8 cellular contexts compared by ENCODE assay signal in the genomic region with DNA sequence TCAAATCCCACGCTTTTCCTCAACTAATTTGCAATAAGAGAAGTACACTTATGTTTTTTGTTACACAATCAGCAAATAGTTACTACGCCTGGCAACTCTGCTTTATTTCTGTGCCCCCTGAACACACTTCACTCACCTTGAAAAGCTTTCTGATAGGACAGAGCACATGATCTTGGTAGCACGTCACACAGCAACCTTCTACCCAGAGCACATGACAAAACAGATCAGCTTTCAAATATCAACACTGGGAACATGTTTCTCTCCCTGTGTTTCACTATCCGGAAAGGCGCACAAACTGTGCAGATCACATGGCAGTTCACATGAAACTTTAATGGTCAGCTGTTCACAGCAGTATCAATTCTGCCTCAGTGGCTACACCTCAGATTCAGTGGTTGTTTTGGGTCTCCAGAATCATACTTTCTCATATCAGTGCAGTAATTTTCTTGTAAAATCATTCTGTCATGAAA. TPM values are rescaled to one million over a fixed set of nuclear protein-coding genes. Genes with fewer than 3 reads are reported as not detected.
A peak's percentile ranks its signal among the peaks of the same experiment; 100 is the strongest.
DNase-seq lines count a peak whose midpoint lies in the region; ATAC-seq and TF ChIP-seq lines count a peak whose summit lies in the region.

No MANE protein-coding gene starts in this region.

- peaks cover 36% of the 10 kb centered on the region for H3K4me1 Mint-ChIP-seq in osteocyte (ENCODE audit: unreplicated experiment)

- no peaks in the 10 kb centered on the region for H3K27me3 Mint-ChIP-seq in osteocyte (ENCODE audit: unreplicated experiment)

- no peak overlapping the region for H3K27ac Mint-ChIP-seq in osteocyte (ENCODE audit: unreplicated experiment)

- H3K9me3 Mint-ChIP-seq in osteocyte (ENCODE audit: unreplicated experiment), result no peaks in the 10 kb centered on the region

- DNase-seq in EH (ENCODE audit: low read depth) (peak; percentile 18), NCI-H69 (lab: John Stamatoyannopoulos, UW) (peak; percentile 69), epidermal melanocyte (ENCODE audit: insufficient read length, low spot score) (peak; percentile 36), osteocyte (ENCODE audit: extremely low spot score, unreplicated experiment) (no peak), NCI-H345 (lab: John Stamatoyannopoulos, UW) (no peak), NCI-H128 (lab: John Stamatoyannopoulos, UW; ENCODE audit: unreplicated experiment) (no peak)

- H3K36me3 Mint-ChIP-seq in osteocyte (ENCODE audit: unreplicated experiment), result no peaks in the 10 kb centered on the region

- peak overlapping the region; percentile 36 for H3K4me3 Mint-ChIP-seq in osteocyte (ENCODE audit: unreplicated experiment)

- ATAC-seq in HG03378 (IDR thresholded peaks at IDR 0.05; ENCODE audit: unreplicated experiment), result no peak
- no peak for ATAC-seq in GM21423 (IDR thresholded peaks at IDR 0.05; ENCODE audit: unreplicated experiment)

- no peak for TF ChIP-seq CTCF in osteocyte (IDR thresholded peaks at IDR 0.05)

RNA-seq across cellular contexts. Expression of gene SLC19A2, which starts 2.2 kb away (rescaled TPM):
- total RNA-seq in osteocyte, result 3.9 and 4.0 TPM in 2 replicates

RNA-seq across cellular contexts. Expression of gene CCDC181, which starts 56.3 kb away (rescaled TPM):
- 0.54 and 0.63 TPM in 2 replicates for total RNA-seq in osteocyte

Comparison
In these comparisons a context has a peak if more than half of its experiments do, and no peak if none do; other contexts are left out.
1. DNase-seq: peak in EH (single experiment), NCI-H69 (single experiment) and epidermal melanocyte (single experiment); none in osteocyte (single experiment), NCI-H345 (single experiment) and NCI-H128 (single experiment).